Comparison of ENCODE assay signal across 10 cellular contexts in genomic region chr19:38267780-38268430, GRCh38. TPM values are rescaled to one million over a fixed set of nuclear protein-coding genes. Genes with fewer than 3 reads are reported as not detected.
DNase-seq lines count a peak whose midpoint lies in the region; ATAC-seq and TF ChIP-seq lines count a peak whose summit lies in the region.
"Had no signal": no experiment of that assay in that cellular context is flagged by ENCODE, and none has a peak within 500 bp of the region (broad histone marks: within the 10 kb centered on the region; RNA-seq: fewer than 3 reads in every experiment).

No MANE protein-coding gene starts in this region.

- H3K14ac ChIP-seq in neuronal stem cell (ENCODE audit: low read length), result no peak overlapping the region

- H3K4me3 ChIP-seq in CD4-positive, alpha-beta memory T cell (ENCODE audit: low read length in 2 of 2), result no peak overlapping the region
- peak overlapping the region; percentile 91 for H3K4me3 ChIP-seq in PC-3 (ENCODE audit: low read length)
- no peak overlapping the region for H3K4me3 ChIP-seq in neuronal stem cell (ENCODE audit: low read length in 2 of 2)

- H4K8ac ChIP-seq in neuronal stem cell (ENCODE audit: low read depth, low read length), result no peak overlapping the region

- intact Hi-C loops in CD4-positive, alpha-beta memory T cell (cut with micrococcal nuclease), result no loop called here
- intact Hi-C loops in PC-3 (cut with micrococcal nuclease), result loop anchor here (2.0 kb wide), 1 partner anchor 37 kb away; the partner anchor contains the start of gene C19orf33

- H3K79me2 ChIP-seq in PC-3 (ENCODE audit: low read length), result peaks cover 84% of the 10 kb centered on the region

- WGBS in neuronal stem cell (ENCODE audit: extremely low coverage in 2 of 2, insufficient read length in 2 of 2, insufficient replicate concordance in 1 of 2), 2 donors, result no CpG with 5 or more reads among the region's 10 CpGs

- H2BK15ac ChIP-seq in neuronal stem cell (ENCODE audit: low read length), result peak overlapping the region; percentile 30

- no peak overlapping the region for H3K4me3 Mint-ChIP-seq in CD4-positive, alpha-beta memory T cell
- H3K4me3 Mint-ChIP-seq: activated T-helper 17 cell treated with anti-CD3 and anti-CD28 coated beads, Interleukin-2, amount 50 U/mL, for 72 hours had no signal

- H3K9me3 Mint-ChIP-seq in CD4-positive, alpha-beta memory T cell, result no peaks in the 10 kb centered on the region

- H3K27ac ChIP-seq in CD4-positive, alpha-beta memory T cell (ENCODE audit: low read depth, low read length), result no peak overlapping the region
- H3K27ac ChIP-seq in PC-3 (ENCODE audit: low read length), result peak overlapping the region; percentile 73
- peak overlapping the region; percentile 97 for H3K27ac ChIP-seq in epithelial cell of prostate
- no peak overlapping the region for H3K27ac ChIP-seq in neuronal stem cell (replicated peaks; ENCODE audit: low read length)
- H3K27ac ChIP-seq: KMS-11 had no signal

- no peaks in the 10 kb centered on the region for H3K27me3 ChIP-seq in CD4-positive, alpha-beta memory T cell (ENCODE audit: insufficient read depth, low read length)
- H3K27me3 ChIP-seq in PC-3 (ENCODE audit: low read length), result no peaks in the 10 kb centered on the region
- H3K27me3 ChIP-seq in neuronal stem cell (ENCODE audit: control insufficient read depth in 3 of 3, insufficient read depth in 3 of 3, low read depth in 1 of 3, low read length in 3 of 3), result peaks cover 0 to 56% (median 2%) of the 10 kb centered on the region in 3 experiments

- peak overlapping the region in 4 of 7 donors; percentile 15 to 50 (median 19) for H3K27ac Mint-ChIP-seq in CD4-positive, alpha-beta memory T cell
- H3K27ac Mint-ChIP-seq: activated T-helper 17 cell treated with anti-CD3 and anti-CD28 coated beads, Interleukin-2, amount 50 U/mL, for 72 hours had no signal

- H4K20me1 ChIP-seq in PC-3 (ENCODE audit: low read length), result peaks cover 18% of the 10 kb centered on the region

- no peak for ATAC-seq in PC-3
- ATAC-seq in GM19452 (IDR thresholded peaks at IDR 0.05; ENCODE audit: unreplicated experiment), result no peak
- no peak for ATAC-seq in HG02623 (IDR thresholded peaks at IDR 0.05; ENCODE audit: unreplicated experiment)
- ATAC-seq: activated T-helper 17 cell treated with anti-CD3 and anti-CD28 coated beads, Interleukin-2, amount 50 U/mL, for 72 hours had no signal

- H3K36me3 ChIP-seq in CD4-positive, alpha-beta memory T cell (ENCODE audit: insufficient read depth, low read length), result no peaks in the 10 kb centered on the region
- H3K36me3 ChIP-seq in PC-3 (ENCODE audit: low read depth, low read length) (no peaks in the 10 kb centered on the region), neuronal stem cell (replicated peaks in 1 of 2; ENCODE audit: control insufficient read depth in 2 of 2, insufficient read depth in 2 of 2, low read length in 2 of 2) (no peaks in the 10 kb centered on the region)

- no peak overlapping the region for H3K4ac ChIP-seq in neuronal stem cell (ENCODE audit: low read length)

- no peak overlapping the region for H2AFZ ChIP-seq in PC-3 (ENCODE audit: low read length)
- H2AFZ ChIP-seq in neuronal stem cell (ENCODE audit: low read length), result no peak overlapping the region

- in situ Hi-C loops in GM13977 (cut with MboI; ENCODE audit: low pct_unique_long_range_greater_than_20kb, low sequenced_read_pairs, unreplicated experiment), result no loop called here

- H3K9me2 ChIP-seq in PC-3 (replicated peaks; ENCODE audit: low read length), result no peaks in the 10 kb centered on the region

- POLR2A ChIA-PET in CD4-positive, alpha-beta memory T cell (lab: Charles Lee; ENCODE audit: partially characterized antibody), result no interaction called here
- POLR2A ChIA-PET in PC-3 (lab: Charles Lee; ENCODE audit: unreplicated experiment), result interaction anchor here (0.7 to 1.9 kb wide), 2 partner anchors 18 to 23 kb away, joined by 6 to 7 read pairs; no protein-coding TSS in a partner anchor

- peak overlapping the region; percentile 85 for H3K4me2 ChIP-seq in PC-3 (ENCODE audit: low read length)
- no peak overlapping the region for H3K4me2 ChIP-seq in neuronal stem cell (ENCODE audit: insufficient read depth, low read length, poor library complexity, severe bottlenecking)
- H3K4me2 ChIP-seq: KMS-11 had no signal

- H3K18ac ChIP-seq in neuronal stem cell (ENCODE audit: low read length), result no peak overlapping the region

- peaks cover 21% of the 10 kb centered on the region for H3K4me1 ChIP-seq in CD4-positive, alpha-beta memory T cell (ENCODE audit: insufficient read depth, low read length)
- H3K4me1 ChIP-seq in PC-3 (ENCODE audit: insufficient read depth, low read length) (peaks cover 67% of the 10 kb centered on the region), neuronal stem cell (ENCODE audit: control insufficient read depth in 2 of 2, insufficient read depth in 1 of 2, low read depth in 1 of 2, low read length in 2 of 2) (peaks cover 20 to 22% of the 10 kb centered on the region in 2 donors)

- H3K9ac ChIP-seq in PC-3 (ENCODE audit: low read length), result no peak overlapping the region
- no peak overlapping the region for H3K9ac ChIP-seq in neuronal stem cell (ENCODE audit: low read depth, low read length, poor library complexity)
- H3K9ac ChIP-seq: KMS-11 had no signal

- peaks cover 20 to 33% (median 28%) of the 10 kb centered on the region in 4 donors for H3K4me1 Mint-ChIP-seq in CD4-positive, alpha-beta memory T cell

- H2BK5ac ChIP-seq in neuronal stem cell (ENCODE audit: low read length), result no peak overlapping the region

- TF ChIP-seq CTCF in PC-3 (conservative IDR thresholded peaks at IDR 0.05; ENCODE audit: low read depth, low read length) (no peak), GM13977 (IDR thresholded peaks at IDR 0.05; ENCODE audit: extremely low read depth, insufficient read depth, missing control alignments) (no peak)

- DNase-seq in CD4-positive, alpha-beta memory T cell, result no peak
- peak; percentile 16 for DNase-seq in PC-3
- no peak for DNase-seq in epithelial cell of prostate (ENCODE audit: low read depth, low spot score)
- no peak for DNase-seq in neuronal stem cell (ENCODE audit: low spot score)
- no peak for DNase-seq in DMS53 treated with DMSO at 0.1 percent for 48 hours (lab: John Stamatoyannopoulos, UW; ENCODE audit: unreplicated experiment)
- DNase-seq in GM13977 (ENCODE audit: low spot score), result no peak

- H4K91ac ChIP-seq in neuronal stem cell (ENCODE audit: low read depth, low read length, poor library complexity), result no peak overlapping the region

- H3K36me3 Mint-ChIP-seq in CD4-positive, alpha-beta memory T cell, result peaks cover 0 to 3% of the 10 kb centered on the region in 2 donors

- CTCF ChIA-PET in CD4-positive, alpha-beta memory T cell (lab: Charles Lee; ENCODE audit: partially characterized antibody), result interaction anchor here (1.0 kb wide), 1 partner anchor 34 kb away, joined by 3 read pairs; no protein-coding TSS in a partner anchor
- CTCF ChIA-PET in PC-3 (lab: Charles Lee), result no interaction called here

- H2BK12ac ChIP-seq in neuronal stem cell (ENCODE audit: low read length), result no peak overlapping the region

- H3K27me3 Mint-ChIP-seq in CD4-positive, alpha-beta memory T cell, result no peaks in the 10 kb centered on the region
- H3K27me3 Mint-ChIP-seq: activated T-helper 17 cell treated with anti-CD3 and anti-CD28 coated beads, Interleukin-2, amount 50 U/mL, for 72 hours had no signal

- H3K23ac ChIP-seq in neuronal stem cell (ENCODE audit: low read depth, low read length, poor library complexity), result no peak overlapping the region

- no peaks in the 10 kb centered on the region for H3K9me3 ChIP-seq in CD4-positive, alpha-beta memory T cell (ENCODE audit: control insufficient read depth in 1 of 2, low read length in 2 of 2)
- H3K9me3 ChIP-seq in PC-3 (ENCODE audit: low read length) (no peaks in the 10 kb centered on the region), neuronal stem cell (replicated peaks in 1 of 2; ENCODE audit: control insufficient read depth in 2 of 2, insufficient read depth in 1 of 2, low read depth in 1 of 2, low read length in 2 of 2) (no peaks in the 10 kb centered on the region)

- peak overlapping the region; percentile 47 for H2AK5ac ChIP-seq in neuronal stem cell (ENCODE audit: low read depth, low read length)

- H3F3A ChIP-seq in PC-3 (ENCODE audit: low read length, unreplicated experiment), result no peaks in the 10 kb centered on the region

- BruUV-seq in PC-3 (replicated peaks; lab: Mats Ljungman, UMichigan), result no TSS peak

- no peak overlapping the region for H2BK120ac ChIP-seq in neuronal stem cell (ENCODE audit: low read depth, low read length)

- H3K79me1 ChIP-seq in neuronal stem cell (ENCODE audit: low read depth, low read length), result no peaks in the 10 kb centered on the region

RNA-seq across cellular contexts. Expression of gene SPINT2, which starts 3.5 kb away (rescaled TPM):
- total RNA-seq in CD4-positive, alpha-beta memory T cell, result 10 to 100 TPM; 35.7 to 40.4 TPM
- polyA plus RNA-seq in CD4-positive, alpha-beta memory T cell, result 10 to 100 TPM; 72.3 to 94.5 TPM
- total RNA-seq in PC-3 (2014; rRNA removed), result 442 and 650 TPM in 2 replicates
- polyA plus RNA-seq in neuronal stem cell (2013, experiment 1 of 2), result 42.1 TPM
- polyA plus RNA-seq in neuronal stem cell (2013, experiment 2 of 2), result 42.3 TPM

RNA-seq across cellular contexts. Expression of gene PPP1R14A, which starts 11.7 kb away (rescaled TPM):
- total RNA-seq in CD4-positive, alpha-beta memory T cell, result not detected
- polyA plus RNA-seq in CD4-positive, alpha-beta memory T cell, result not detected
- total RNA-seq in PC-3 (2014; rRNA removed), result not detected in 2 replicates
- polyA plus RNA-seq in neuronal stem cell (2013, experiment 1 of 2), result 8.9 TPM
- 8.3 TPM for polyA plus RNA-seq in neuronal stem cell (2013, experiment 2 of 2)
- total RNA-seq: activated T-helper 17 cell treated with anti-CD3 and anti-CD28 coated beads, Interleukin-2, amount 50 U/mL, for 72 hours had no signal

RNA-seq across cellular contexts. Expression of gene C19orf33, which starts 36.1 kb away (rescaled TPM):
- not detected for total RNA-seq in CD4-positive, alpha-beta memory T cell
- not detected for polyA plus RNA-seq in CD4-positive, alpha-beta memory T cell
- total RNA-seq in PC-3 (2014; rRNA removed), result 169 and 212 TPM in 2 replicates
- polyA plus RNA-seq in neuronal stem cell (2013, experiment 1 of 2), result not detected
- not detected for polyA plus RNA-seq in neuronal stem cell (2013, experiment 2 of 2)

RNA-seq across cellular contexts. Expression of gene DPF1, which starts 43.9 kb away (rescaled TPM):
- not detected for total RNA-seq in CD4-positive, alpha-beta memory T cell
- not detected for polyA plus RNA-seq in CD4-positive, alpha-beta memory T cell
- total RNA-seq in PC-3 (2014; rRNA removed), result 7.7 and 8.1 TPM in 2 replicates
- polyA plus RNA-seq in neuronal stem cell (2013, experiment 1 of 2), result 8.0 TPM
- polyA plus RNA-seq in neuronal stem cell (2013, experiment 2 of 2), result 7.2 TPM

RNA-seq across cellular contexts. Expression of gene YIF1B, which starts 47.8 kb away (rescaled TPM):
- total RNA-seq in CD4-positive, alpha-beta memory T cell, result 10 to 100 TPM; 35.8 to 38.4 TPM
- 10 to 100 TPM; 44.6 to 57.4 TPM for polyA plus RNA-seq in CD4-positive, alpha-beta memory T cell
- total RNA-seq in PC-3 (2014; rRNA removed), result 62.9 and 72.3 TPM in 2 replicates
- 67.9 TPM for polyA plus RNA-seq in neuronal stem cell (2013, experiment 1 of 2)
- 67.6 TPM for polyA plus RNA-seq in neuronal stem cell (2013, experiment 2 of 2)

Comparison
In these comparisons a context has a peak if more than half of its experiments do, and no peak if none do; other contexts are left out.
1. H3K27ac ChIP-seq: peak in PC-3 (single experiment) and epithelial cell of prostate (single experiment); none in CD4-positive, alpha-beta memory T cell (single experiment) and neuronal stem cell (single experiment).
2. RNA of gene SPINT2, which starts 3.5 kb away (total RNA-seq): 442 to 650 TPM in PC-3; 35.7 to 40.4 TPM in CD4-positive, alpha-beta memory T cell; every median in the first group is over 10 times any median in the second.
3. RNA of gene C19orf33, which starts 36.1 kb away (total RNA-seq): 169 to 212 TPM in PC-3; not detected in CD4-positive, alpha-beta memory T cell; every median in the first group is over 100 times any median in the second.